In genomic region chr5:124634820-124635323, GRCh38 we compare ENCODE assay signal across 13 cellular contexts.
A peak's percentile ranks its signal among the peaks of the same experiment; 100 is the strongest.
DNase-seq lines count a peak whose midpoint lies in the region; ATAC-seq and TF ChIP-seq lines count a peak whose summit lies in the region.
"Had no signal": no experiment of that assay in that cellular context is flagged by ENCODE, and none has a peak within 500 bp of the region (broad histone marks: within the 10 kb centered on the region; RNA-seq: fewer than 3 reads in every experiment).

No MANE protein-coding gene starts in this region.

- no peaks in the 10 kb centered on the region for H3K9me3 ChIP-seq in Panc1 (ENCODE audit: control insufficient read depth, insufficient read depth, low read depth, low read length)
- H3K9me3 ChIP-seq: neutrophil, tibial artery had no signal

- H3K4me3 ChIP-seq in Panc1 (ENCODE audit: low read depth in 2 of 2, low read length in 2 of 2) (no peak overlapping the region), fibroblast of villous mesenchyme (ENCODE audit: low read depth, low read length) (no peak overlapping the region)
- H3K4me3 ChIP-seq: coronary artery, tibial artery had no signal

- TF ChIP-seq CTCF in Panc1 (IDR thresholded peaks at IDR 0.05): no peak
- no peak for TF ChIP-seq CTCF in fibroblast of villous mesenchyme (IDR thresholded peaks at IDR 0.05; ENCODE audit: insufficient read depth, low read depth, low read length)

- in situ Hi-C loops in Panc1 (cut with HindIII; ENCODE audit: low pct_unique_long_range_greater_than_20kb, low sequenced_read_pairs): no loop called here

- no peaks in the 10 kb centered on the region for H3K27me3 ChIP-seq in Panc1 (ENCODE audit: control insufficient read depth, insufficient read depth, low read length)
- H3K27me3 ChIP-seq: neutrophil, tibial artery had no signal

- peak overlapping the region; percentile 94 for H3K27ac ChIP-seq in Panc1 (ENCODE audit: low read length)
- H3K27ac ChIP-seq in temporal lobe (ENCODE audit: low read depth, low read length): peak overlapping the region; percentile 93
- H3K27ac ChIP-seq: coronary artery, neutrophil, tibial artery had no signal

- no peaks in the 10 kb centered on the region for H3K36me3 ChIP-seq in Panc1 (ENCODE audit: control insufficient read depth, insufficient read depth, low read length)
- H3K36me3 ChIP-seq: neutrophil, tibial artery had no signal

- peaks cover 44% of the 10 kb centered on the region for H3K4me1 ChIP-seq in Panc1 (ENCODE audit: control insufficient read depth, insufficient read depth, low read length)
- H3K4me1 ChIP-seq: tibial artery had no signal

- DNase-seq in NCI-H1105 treated with DMSO at 0.1 percent for 48 hours (lab: John Stamatoyannopoulos, UW): peak; percentile 47
- no peak for DNase-seq in NCI-H1105 (lab: John Stamatoyannopoulos, UW)
- no peak for DNase-seq in Panc1 (ENCODE audit: low read depth, low spot score)
- peak; percentile 68 for DNase-seq in fibroblast of villous mesenchyme (ENCODE audit: low read depth)
- DNase-seq in NCI-H82 (lab: John Stamatoyannopoulos, UW): no peak
- DNase-seq in COLO668 (lab: John Stamatoyannopoulos, UW; ENCODE audit: unreplicated experiment): no peak
- DNase-seq in NCI-H2029 (lab: John Stamatoyannopoulos, UW): no peak
- DNase-seq: NCI-H1436, SIG-M5, tibial artery had no signal

- peak; percentile 76 for ATAC-seq in Panc1

- BruUV-seq in Panc1 (replicated peaks; lab: Mats Ljungman, UMichigan): no TSS peak

- CTCF ChIA-PET in Panc1 (lab: Charles Lee): no interaction called here

- POLR2A ChIA-PET in Panc1 (lab: Charles Lee): no interaction called here

- intact Hi-C loops in Panc1 (cut with micrococcal nuclease; ENCODE audit: unreplicated experiment): no loop called here

Comparison
In these comparisons a context has a peak if more than half of its experiments do, and no peak if none do; other contexts are left out.
1. DNase-seq: peak in NCI-H1105 treated with DMSO at 0.1 percent for 48 hours (single experiment) and fibroblast of villous mesenchyme (single experiment); none in NCI-H1105 (single experiment), Panc1 (single experiment), NCI-H82 (single experiment), COLO668 (single experiment) and NCI-H2029 (single experiment).